14 cellular contexts compared by ENCODE assay signal in the genomic region with DNA sequence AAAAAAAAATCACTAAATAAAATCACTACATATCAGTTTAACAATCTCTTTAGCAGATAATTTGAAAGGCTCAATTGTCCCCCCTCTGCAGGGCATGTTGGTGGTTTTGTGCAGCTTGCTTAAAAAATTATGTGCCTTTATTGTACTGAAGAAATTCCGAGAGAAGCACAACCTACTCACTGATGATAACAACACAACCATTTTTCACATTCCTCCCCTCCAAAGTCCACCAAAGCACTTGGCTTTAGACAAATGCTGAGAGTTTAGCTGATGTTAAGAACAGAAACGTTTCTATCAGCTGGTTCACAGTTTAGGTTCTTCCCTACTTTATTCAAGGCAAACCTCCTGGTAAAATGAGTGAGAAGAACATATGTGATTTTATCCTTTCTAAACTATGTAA. TPM values are rescaled to one million over a fixed set of nuclear protein-coding genes. Genes with fewer than 3 reads are reported as not detected.
DNase-seq lines count a peak whose midpoint lies in the region; ATAC-seq and TF ChIP-seq lines count a peak whose summit lies in the region.
"Had no signal": no experiment of that assay in that cellular context is flagged by ENCODE, and none has a peak within 500 bp of the region (broad histone marks: within the 10 kb centered on the region; RNA-seq: fewer than 3 reads in every experiment).

No MANE protein-coding gene starts in this region.

- no peaks in the 10 kb centered on the region for H3K79me2 ChIP-seq in H9 (ENCODE audit: insufficient read depth, low read length)

- ATAC-seq in HG02642 (IDR thresholded peaks at IDR 0.05; ENCODE audit: poor library complexity, unreplicated experiment) (no peak), GM21381 (IDR thresholded peaks at IDR 0.05; ENCODE audit: unreplicated experiment) (no peak)
- ATAC-seq: activated CD8-positive, alpha-beta T cell treated with anti-CD3 and anti-CD28 coated beads, Interleukin-2, amount 10 ng/mL, durations not matched to agents 7 days and 5 days had no signal

- no peaks in the 10 kb centered on the region for H3K27me3 Mint-ChIP-seq in H9 (ENCODE audit: low read depth)
- no peaks in the 10 kb centered on the region for H3K27me3 Mint-ChIP-seq in MCF 10A (ENCODE audit: insufficient read depth, unreplicated experiment)

- no peaks in the 10 kb centered on the region for H3K23me2 ChIP-seq in H9 (ENCODE audit: insufficient read length, low read depth, low read length, poor library complexity, severe bottlenecking)

- intact Hi-C loops in MCF 10A (cut with micrococcal nuclease): loop anchor here (2.0 to 5.0 kb wide), 2 partner anchors 42 to 85 kb away; no protein-coding TSS in a partner anchor
- intact Hi-C loops in posterior cingulate gyrus (cut with DNase I): loop anchor here (5.0 kb wide), 2 partner anchors 55 to 85 kb away; no protein-coding TSS in a partner anchor

- H3K27me3 ChIP-seq in H9 (ENCODE audit: insufficient read depth, low read length): no peaks in the 10 kb centered on the region
- H3K27me3 ChIP-seq in skeletal muscle tissue (ENCODE audit: control insufficient read depth in 3 of 3, insufficient read depth in 3 of 3, low read length in 3 of 3): peaks cover 0 to 5% (median 2%) of the 10 kb centered on the region in 3 donors

- H2BK12ac ChIP-seq in H9 (ENCODE audit: insufficient read length, low read depth, low read length): no peak overlapping the region

- H3K4me3 Mint-ChIP-seq in H9: no peak overlapping the region
- H3K4me3 Mint-ChIP-seq in MCF 10A (ENCODE audit: unreplicated experiment): peak overlapping the region; percentile 70
- H3K4me3 Mint-ChIP-seq: activated CD8-positive, alpha-beta T cell treated with anti-CD3 and anti-CD28 coated beads, Interleukin-2, amount 10 ng/mL, durations not matched to agents 7 days and 5 days had no signal

- H3K36me3 Mint-ChIP-seq in H9 (ENCODE audit: insufficient read depth in 1 of 3, low read depth in 3 of 3): no peaks in the 10 kb centered on the region
- H3K36me3 Mint-ChIP-seq in MCF 10A (ENCODE audit: insufficient read depth, unreplicated experiment): peaks cover 4% of the 10 kb centered on the region

- H4K8ac ChIP-seq in H9 (replicated peaks; ENCODE audit: insufficient read length, low read depth, low read length): no peak overlapping the region

- H2BK20ac ChIP-seq in H9 (ENCODE audit: low read depth, low read length, poor library complexity, severe bottlenecking): no peak overlapping the region

- H2BK120ac ChIP-seq in H9 (ENCODE audit: low read depth, low read length, poor library complexity, severe bottlenecking): no peak overlapping the region

- H3K56ac ChIP-seq in H9 (ENCODE audit: insufficient read length, low read depth, low read length): no peak overlapping the region

- POLR2A ChIA-PET in MCF 10A (lab: Yijun Ruan, JAX): interaction anchor here (0.7 to 3.4 kb wide), 11 partner anchors 10 to 1542 kb away, joined by 3 to 12 read pairs (median 4); a partner anchor contains a TSS

- H3K4me1 Mint-ChIP-seq in H9 (peaks cover 35 to 39% of the 10 kb centered on the region in 2 experiments), MCF 10A (ENCODE audit: insufficient read depth, unreplicated experiment) (peaks cover 46% of the 10 kb centered on the region)

- H2BK5ac ChIP-seq in H9 (ENCODE audit: insufficient read length, low read length): no peak overlapping the region

- WGBS in H9 (ENCODE audit: extremely low coverage, insufficient read length, low lambda C conversion rate): no CpG with 5 or more reads among the region's 2 CpGs

- no peak overlapping the region for H3K14ac ChIP-seq in H9 (ENCODE audit: insufficient read depth, low read length)

- H3K4ac ChIP-seq in H9 (ENCODE audit: low read depth, low read length): no peak overlapping the region

- peak overlapping the region in 2 of 3 experiments; percentile 9 to 50; a peak in 2 of 7 replicates for H3K27ac Mint-ChIP-seq in H9
- H3K27ac Mint-ChIP-seq in MCF 10A (ENCODE audit: low read depth, unreplicated experiment): peak overlapping the region; percentile 80
- H3K27ac Mint-ChIP-seq: activated CD8-positive, alpha-beta T cell treated with anti-CD3 and anti-CD28 coated beads, Interleukin-2, amount 10 ng/mL, durations not matched to agents 7 days and 5 days had no signal

- no peaks in the 10 kb centered on the region for H3K36me3 ChIP-seq in skeletal muscle tissue (ENCODE audit: control insufficient read depth in 3 of 3, insufficient read depth in 3 of 3, low read length in 3 of 3)

- H3K4me2 ChIP-seq in H9 (ENCODE audit: insufficient read depth, insufficient read length, low read length): no peak overlapping the region

- no peaks in the 10 kb centered on the region for H3K79me1 ChIP-seq in H9 (ENCODE audit: insufficient read depth, low read depth, low read length, poor library complexity, severe bottlenecking)

- H3K9me3 Mint-ChIP-seq in H9 (no peaks in the 10 kb centered on the region), MCF 10A (ENCODE audit: unreplicated experiment) (no peaks in the 10 kb centered on the region)

- DNase-seq in H9: no peak
- DNase-seq in MCF 10A (ENCODE audit: unreplicated experiment): no peak
- peak; percentile 26 for DNase-seq in kidney glomerular epithelial cell (lab: John Stamatoyannopoulos, UW)
- DNase-seq in NCI-H128 (lab: John Stamatoyannopoulos, UW; ENCODE audit: unreplicated experiment): no peak
- no peak for DNase-seq in posterior cingulate gyrus
- DNase-seq: activated CD8-positive, alpha-beta T cell treated with anti-CD3 and anti-CD28 coated beads, Interleukin-2, amount 10 ng/mL, durations not matched to agents 7 days and 5 days; DMS 273 treated with DMSO at 0.1 percent for 48 hours; H7; islet precursor cell; NCI-H2029 treated with DMSO at 0.1 percent for 48 hours; SIG-M5 had no signal

- H3K4me3 ChIP-seq in skeletal muscle tissue (ENCODE audit: low read length in 3 of 3): peak overlapping the region; percentile 68 to 81 (median 78)

- H2BK15ac ChIP-seq in H9 (ENCODE audit: low read depth, low read length): no peak overlapping the region

- CTCF ChIA-PET in MCF 10A (lab: Yijun Ruan, JAX): interaction anchor here (1.0 to 1.6 kb wide), 4 partner anchors 11 to 57 kb away, joined by 3 to 8 read pairs (median 3); no protein-coding TSS in a partner anchor

- no peak overlapping the region for H3T11ph ChIP-seq in H9 (ENCODE audit: low read length)

- H4K91ac ChIP-seq in H9 (ENCODE audit: insufficient read length, low read depth, low read length): no peak overlapping the region

- H3K4me1 ChIP-seq in H9 (ENCODE audit: insufficient read depth, low read length) (peaks cover 9% of the 10 kb centered on the region; the same call in 1 of the 2 replicates), skeletal muscle tissue (ENCODE audit: control insufficient read depth in 3 of 3, insufficient read depth in 3 of 3, low read length in 3 of 3) (peaks cover 15 to 20% (median 19%) of the 10 kb centered on the region in 3 donors)

- no TSS peak for BruUV-seq in MCF 10A (replicated peaks; lab: Mats Ljungman, UMichigan)

- no peak overlapping the region for H3K23ac ChIP-seq in H9 (ENCODE audit: insufficient read length, low read depth, low read length)

- no peak overlapping the region for H2AFZ ChIP-seq in H9 (ENCODE audit: low read length)

- TF ChIP-seq CTCF in H9 (conservative IDR thresholded peaks at IDR 0.05): no peak
- no peak for TF ChIP-seq CTCF in MCF 10A (IDR thresholded peaks at IDR 0.05; ENCODE audit: unreplicated experiment)

- no peak overlapping the region for H4K5ac ChIP-seq in H9 (ENCODE audit: insufficient read length, low read depth, low read length)

- H3K27ac ChIP-seq in H9 (ENCODE audit: insufficient read length, low read depth, low read length) (no peak overlapping the region), skeletal muscle tissue (ENCODE audit: low read depth, low read length) (peak overlapping the region; percentile 33)

- no peaks in the 10 kb centered on the region for H3K9me3 ChIP-seq in H9 (ENCODE audit: control insufficient read depth, low read depth, low read length)
- H3K9me3 ChIP-seq in skeletal muscle tissue (ENCODE audit: control insufficient read depth in 3 of 3, low read length in 3 of 3): no peaks in the 10 kb centered on the region

- H3K18ac ChIP-seq in H9 (ENCODE audit: insufficient read length, low read depth, low read length): no peak overlapping the region

- H3K9ac ChIP-seq in H9 (ENCODE audit: extremely low read depth, insufficient read length, low read length): no peak overlapping the region
- H3K9ac ChIP-seq in skeletal muscle tissue (ENCODE audit: low read depth in 1 of 3, low read length in 3 of 3): peak overlapping the region in 2 of 3 donors; percentile 63 to 82

- no peak overlapping the region for H2AK5ac ChIP-seq in H9 (ENCODE audit: insufficient read length, low read length)

- no peaks in the 10 kb centered on the region for H4K20me1 ChIP-seq in H9 (ENCODE audit: control insufficient read depth, insufficient read depth, insufficient read length)

RNA-seq across cellular contexts. Expression of a gene that starts 0.9 kb away (rescaled TPM):
- total RNA-seq in H9 (2021) (19.0 and 23.0 TPM in 2 replicates), MCF 10A (2022) (77.0 and 94.1 TPM in 2 replicates), skeletal muscle tissue (86.6 TPM)
